ENCODE assay signal across 8 cellular contexts in genomic region chr9:87950765-87951488, GRCh38. TPM values are rescaled to one million over a fixed set of nuclear protein-coding genes. Genes with fewer than 3 reads are reported as not detected.
DNase-seq lines count a peak whose midpoint lies in the region; ATAC-seq, FAIRE-seq and TF ChIP-seq lines count a peak whose summit lies in the region.

No MANE protein-coding gene starts in this region.

- H3K4me3 ChIP-seq in A549 (no peak overlapping the region), NT2/D1 (ENCODE audit: insufficient read length, low read depth) (no peak overlapping the region), esophagus muscularis mucosa (no peak overlapping the region)

- H3K4me1 ChIP-seq in A549: no peaks in the 10 kb centered on the region
- H3K4me1 ChIP-seq in NT2/D1 (ENCODE audit: insufficient read depth, insufficient read length): no peaks in the 10 kb centered on the region
- no peaks in the 10 kb centered on the region for H3K4me1 ChIP-seq in esophagus muscularis mucosa

- H3K27me3 ChIP-seq in NT2/D1 (ENCODE audit: insufficient read depth, insufficient read length): no peaks in the 10 kb centered on the region
- H3K27me3 ChIP-seq in esophagus muscularis mucosa: peaks cover 0 to 15% (median 0%) of the 10 kb centered on the region in 4 donors

- no peak overlapping the region for H3K27ac Mint-ChIP-seq in stimulated activated effector memory CD8-positive, alpha-beta T cell treated with anti-CD3 and anti-CD28 coated beads, Interleukin-12 subunit alpha, Interleukin-12 subunit beta, amount 100 ng/mL, for 72 hours

- H3K27ac ChIP-seq in A549: no peak overlapping the region
- H3K27ac ChIP-seq in esophagus muscularis mucosa (replicated peaks in 1 of 4): no peak overlapping the region

- no peak for TF ChIP-seq EP300 in A549 (IDR thresholded peaks at IDR 0.05)
- no peak for TF ChIP-seq EP300 in esophagus muscularis mucosa (IDR thresholded peaks at IDR 0.05)

- no peaks in the 10 kb centered on the region for H3K36me3 Mint-ChIP-seq in stimulated activated effector memory CD8-positive, alpha-beta T cell treated with anti-CD3 and anti-CD28 coated beads, Interleukin-12 subunit alpha, Interleukin-12 subunit beta, amount 100 ng/mL, for 72 hours

- TF ChIP-seq POLR2A in A549 (IDR thresholded peaks at IDR 0.05; ENCODE audit: low read length) (no peak), esophagus muscularis mucosa (IDR thresholded peaks at IDR 0.05; ENCODE audit: low read depth) (no peak)

- H3K4me3 Mint-ChIP-seq in stimulated activated effector memory CD8-positive, alpha-beta T cell treated with anti-CD3 and anti-CD28 coated beads, Interleukin-12 subunit alpha, Interleukin-12 subunit beta, amount 100 ng/mL, for 72 hours: no peak overlapping the region

- peaks cover 13% of the 10 kb centered on the region; the same call in 2 of the 3 replicates for H3K9me3 ChIP-seq in A549
- H3K9me3 ChIP-seq in NT2/D1 (ENCODE audit: insufficient read depth, low read length): peaks cover 9% of the 10 kb centered on the region
- no peaks in the 10 kb centered on the region for H3K9me3 ChIP-seq in esophagus muscularis mucosa

- no peak for FAIRE-seq in A549 (lab: Jason Lieb, UNC)

- TF ChIP-seq CTCF in A549 (IDR thresholded peaks at IDR 0.05) (peak; percentile 43), GM12874 (IDR thresholded peaks at IDR 0.05; ENCODE audit: insufficient read depth, low read depth, low read length) (peak; percentile 40; the same call in 1 of the 2 replicates), esophagus muscularis mucosa (IDR thresholded peaks at IDR 0.05) (peak in 2 of 3 experiments; percentile 23 to 34)

- POLR2A ChIA-PET in A549 (lab: Yijun Ruan, JAX): no interaction called here

- TF ChIP-seq RAD21 in A549 (conservative IDR thresholded peaks at IDR 0.05 in 1 of 2, IDR thresholded peaks at IDR 0.05 in 1 of 2): peak; percentile 65 to 82

- peak; percentile 39 to 67; a peak in 4 of 6 replicates for ATAC-seq in A549
- peak; percentile 13 for ATAC-seq in stimulated activated effector memory CD8-positive, alpha-beta T cell treated with anti-CD3 and anti-CD28 coated beads, Interleukin-12 subunit alpha, Interleukin-12 subunit beta, amount 100 ng/mL, for 72 hours

- H3K4me2 ChIP-seq in A549: no peak overlapping the region

- H3K4me1 Mint-ChIP-seq in stimulated activated effector memory CD8-positive, alpha-beta T cell treated with anti-CD3 and anti-CD28 coated beads, Interleukin-12 subunit alpha, Interleukin-12 subunit beta, amount 100 ng/mL, for 72 hours: peaks cover 5% of the 10 kb centered on the region

- intact Hi-C loops in esophagus muscularis mucosa (cut with DNase I): loop anchor here (10.0 kb wide), 1 partner anchor 624 kb away; no protein-coding TSS in a partner anchor

- DNase-seq in A549 (ENCODE audit: low read depth in 1 of 2, low spot score in 1 of 2) (peak; percentile 31 to 41), NT2/D1 (ENCODE audit: low read depth, low spot score) (peak; percentile 22), esophagus muscularis mucosa (ENCODE audit: extremely low spot score) (no peak), mesenteric fat pad (ENCODE audit: low spot score) (no peak)
- DNase-seq in stimulated activated effector memory CD8-positive, alpha-beta T cell treated with anti-CD3 and anti-CD28 coated beads, Interleukin-12 subunit alpha, Interleukin-12 subunit beta, amount 100 ng/mL, for 72 hours (ENCODE audit: low spot score in 2 of 2): no peak
- DNase-seq in activated CD4-positive, CD25-positive, alpha-beta regulatory T cell (lab: John Stamatoyannopoulos, UW): no peak
- no peak for DNase-seq in activated naive CD4-positive, alpha-beta T cell treated with anti-CD3 and anti-CD28 coated beads, Interleukin-2, amount 50 U/mL, for 16 hours

- H3K9ac ChIP-seq in NT2/D1 (ENCODE audit: insufficient read length, low read depth): no peak overlapping the region

- H3K9me3 Mint-ChIP-seq in stimulated activated effector memory CD8-positive, alpha-beta T cell treated with anti-CD3 and anti-CD28 coated beads, Interleukin-12 subunit alpha, Interleukin-12 subunit beta, amount 100 ng/mL, for 72 hours: no peaks in the 10 kb centered on the region

- CTCF ChIA-PET in A549 (lab: Yijun Ruan, JAX): interaction anchor here (0.5 to 1.7 kb wide), 7 partner anchors 8 to 1050 kb away, joined by 3 to 5 read pairs (median 3); no protein-coding TSS in a partner anchor

- H3K36me3 ChIP-seq in NT2/D1 (ENCODE audit: insufficient read depth, insufficient read length, low read length): no peaks in the 10 kb centered on the region
- H3K36me3 ChIP-seq in esophagus muscularis mucosa: no peaks in the 10 kb centered on the region

- 67% methylated on average over 3 of the region's 4 CpGs for WGBS in A549 (ENCODE audit: missing lambda C conversion rate)
- 73% methylated on average over 3 of the region's 4 CpGs for WGBS in esophagus muscularis mucosa

TF ChIP-seq in A549, 52 proteins besides CTCF, POLR2A, EP300 and RAD21:
- TF ChIP-seq RNF2 (IDR thresholded peaks at IDR 0.05; ENCODE audit: borderline replicate concordance, low read depth) (no peak), PBX3 (IDR thresholded peaks at IDR 0.05) (no peak), GATA3 (IDR thresholded peaks at IDR 0.05; ENCODE audit: borderline replicate concordance) (no peak), NPAS2 (CRISPR knock-in tag; IDR thresholded peaks at IDR 0.05; ENCODE audit: borderline replicate concordance) (no peak), KDM5A (IDR thresholded peaks at IDR 0.05) (no peak), NFE2L2 (conservative IDR thresholded peaks at IDR 0.05; ENCODE audit: low read length) (no peak), ZNF302 (CRISPR knock-in tag; IDR thresholded peaks at IDR 0.05) (no peak)

RNA-seq across cellular contexts. Expression of gene CDK20, which starts 23.4 kb away (rescaled TPM):
- polyA plus RNA-seq in A549 (2011; rRNA removed) (7.8 and 9.7 TPM in 2 replicates), A549 (2017; fragmentation: RNase III; extraction: RNeasy Plus Mini Kit Qiagen cat#74134 plus additional on column Dnase treatment) (9.0 to 10.3 TPM (median 10.3 TPM) in 3 replicates)
- 13.0 and 13.4 TPM in 2 replicates for polyA plus RNA-seq in A549 (2012; cell fraction: cytosol; rRNA removed)
- polyA plus RNA-seq in A549 (2012; cell fraction: nucleus; rRNA removed): 17.4 and 22.7 TPM in 2 replicates
- 7.1 and 8.3 TPM in 2 replicates for polyA minus RNA-seq in A549 (2011; rRNA and poly(A)+ RNA removed)
- total RNA-seq in esophagus muscularis mucosa (10 to 100 TPM in 1 of 4 donors, 1 to 10 TPM in 3; 5.4 to 11.3 (median 7.4) TPM), mesenteric fat pad (3.7 TPM)

RNA-seq across cellular contexts. Expression of gene SPATA31C1, which starts 33.2 kb away (rescaled TPM):
- polyA plus RNA-seq in A549 (2011; rRNA removed) (not detected in 2 replicates), A549 (2017; fragmentation: RNase III; extraction: RNeasy Plus Mini Kit Qiagen cat#74134 plus additional on column Dnase treatment) (not detected in 3 replicates)
- polyA plus RNA-seq in A549 (2012; cell fraction: cytosol; rRNA removed): not detected in 2 replicates
- polyA plus RNA-seq in A549 (2012; cell fraction: nucleus; rRNA removed): not detected in 2 replicates
- not detected in 2 replicates for polyA minus RNA-seq in A549 (2011; rRNA and poly(A)+ RNA removed)
- total RNA-seq in esophagus muscularis mucosa (not detected), mesenteric fat pad (not detected)

Comparison
In these comparisons a context has a peak if more than half of its experiments do, and no peak if none do; other contexts are left out.
1. DNase-seq: peak in A549 (2 of 2) and NT2/D1 (single experiment); none in esophagus muscularis mucosa (single experiment), stimulated activated effector memory CD8-positive, alpha-beta T cell treated with anti-CD3 and anti-CD28 coated beads, Interleukin-12 subunit alpha, Interleukin-12 subunit beta, amount 100 ng/mL, for 72 hours (0 of 2), activated CD4-positive, CD25-positive, alpha-beta regulatory T cell (0 of 4), activated naive CD4-positive, alpha-beta T cell treated with anti-CD3 and anti-CD28 coated beads, Interleukin-2, amount 50 U/mL, for 16 hours (single experiment) and mesenteric fat pad (single experiment).
2. Peak in every context shown above with its lines, with median percentiles within 50 percentile points of each other: CTCF ChIP-seq.